ENCODE assay signal across 1 cellular context in genomic region chr6:118739976-118740771, GRCh38.
TF ChIP-seq lines count a peak whose summit lies in the region.

No MANE protein-coding gene starts in this region.

TF ChIP-seq in K562, 482 proteins besides CTCF, POLR2A, EP300 and RAD21 (continued from another document and continues in another):
- TF ChIP-seq ZBTB26 (CRISPR knock-in tag; IDR thresholded peaks at IDR 0.05) (no peak), RHOXF2B (CRISPR knock-in tag; conservative IDR thresholded peaks at IDR 0.05) (no peak), PCBP2 (IDR thresholded peaks at IDR 0.05; ENCODE audit: low read depth, low read length, poor library complexity, severe bottlenecking) (no peak), ZBTB34 (CRISPR knock-in tag; IDR thresholded peaks at IDR 0.05) (no peak), HMGXB4 (CRISPR knock-in tag; IDR thresholded peaks at IDR 0.05) (no peak), DEAF1 (CRISPR knock-in tag; IDR thresholded peaks at IDR 0.05) (no peak), NCOR1 (IDR thresholded peaks at IDR 0.05) (peak; percentile 8; the same call in 1 of the 2 replicates), CREM (IDR thresholded peaks at IDR 0.05; ENCODE audit: low read depth) (no peak), ZNF584 (CRISPR knock-in tag; IDR thresholded peaks at IDR 0.05; ENCODE audit: low read depth) (0 out of 2 replicates have a peak, but pooled peaks have one; percentile 27), TCF3 (CRISPR knock-in tag; IDR thresholded peaks at IDR 0.05) (no peak), ZNF586 (CRISPR knock-in tag; conservative IDR thresholded peaks at IDR 0.05) (no peak), ZNF174 (CRISPR knock-in tag; IDR thresholded peaks at IDR 0.05) (no peak), ZNF695 (CRISPR knock-in tag; IDR thresholded peaks at IDR 0.05) (no peak), ZNF77 (CRISPR knock-in tag; IDR thresholded peaks at IDR 0.05) (no peak), ZC3H4 (CRISPR knock-in tag; IDR thresholded peaks at IDR 0.05; ENCODE audit: borderline replicate concordance) (no peak), JUND (IDR thresholded peaks at IDR 0.05; ENCODE audit: borderline replicate concordance, low read depth, low read length) (no peak), JUND (tag; IDR thresholded peaks at IDR 0.05; ENCODE audit: borderline replicate concordance, low read depth, low read length) (peak; percentile 43; the same call in 1 of the 3 replicates), HSF4 (CRISPR knock-in tag; IDR thresholded peaks at IDR 0.05; ENCODE audit: borderline replicate concordance) (no peak), MEF2D (tag; conservative IDR thresholded peaks at IDR 0.05; ENCODE audit: low read depth) (no peak), BHLHE40 (IDR thresholded peaks at IDR 0.05; ENCODE audit: low read length) (peak; percentile 22; the same call in 1 of the 2 replicates), STAT6 (CRISPR knock-in tag; IDR thresholded peaks at IDR 0.05) (no peak), ZNF778 (CRISPR knock-in tag; IDR thresholded peaks at IDR 0.05) (no peak), HDAC1 (IDR thresholded peaks at IDR 0.05) (no peak), ZBTB7A (IDR thresholded peaks at IDR 0.05; ENCODE audit: borderline replicate concordance, control insufficient read depth, low read depth, low read length) (no peak), ZNF140 (CRISPR knock-in tag; IDR thresholded peaks at IDR 0.05) (no peak), RAD51 (IDR thresholded peaks at IDR 0.05; ENCODE audit: borderline replicate concordance, low read depth) (peak; percentile 49; the same call in 1 of the 2 replicates), FOXK2 (conservative IDR thresholded peaks at IDR 0.05 in 1 of 2, IDR thresholded peaks at IDR 0.05 in 1 of 2; ENCODE audit: low read depth in 2 of 2) (peak; percentile 86 to 88), ZNF324 (CRISPR knock-in tag; IDR thresholded peaks at IDR 0.05) (no peak), HEY1 (CRISPR knock-in tag; IDR thresholded peaks at IDR 0.05; ENCODE audit: borderline replicate concordance) (no peak), POU5F1 (IDR thresholded peaks at IDR 0.05; ENCODE audit: borderline replicate concordance, low read depth, low read length, partially characterized antibody) (no peak), CBX3 (IDR thresholded peaks at IDR 0.05; ENCODE audit: borderline replicate concordance in 1 of 2, low read length in 2 of 2) (0 out of 3 replicates have a peak, but pooled peaks of 1 of the 2 experiments have one; percentile 21), ZNF347 (CRISPR knock-in tag; IDR thresholded peaks at IDR 0.05; ENCODE audit: low read depth) (no peak), ZNF263 (CRISPR knock-in tag; IDR thresholded peaks at IDR 0.05; ENCODE audit: borderline replicate concordance) (no peak), ZNF3 (CRISPR knock-in tag; IDR thresholded peaks at IDR 0.05) (no peak), NFIX (CRISPR knock-in tag; IDR thresholded peaks at IDR 0.05; ENCODE audit: low read depth) (no peak), E2F5 (CRISPR knock-in tag; IDR thresholded peaks at IDR 0.05) (no peak), ETV6 (IDR thresholded peaks at IDR 0.05; ENCODE audit: borderline replicate concordance in 1 of 2, low read depth in 2 of 2, low read length in 1 of 2) (no peak), ETV6 (CRISPR knock-in tag; IDR thresholded peaks at IDR 0.05; ENCODE audit: borderline replicate concordance) (no peak), HDGF (IDR thresholded peaks at IDR 0.05) (no peak), ATF6 (CRISPR knock-in tag; IDR thresholded peaks at IDR 0.05) (no peak), E2F4 (CRISPR knock-in tag; IDR thresholded peaks at IDR 0.05; ENCODE audit: low read depth) (no peak), ZNF280A (IDR thresholded peaks at IDR 0.05; ENCODE audit: low read depth, partially characterized antibody) (no peak), CHAMP1 (IDR thresholded peaks at IDR 0.05) (no peak), CREBBP (IDR thresholded peaks at IDR 0.05; ENCODE audit: low read depth, low read length) (no peak), THAP7 (CRISPR knock-in tag; IDR thresholded peaks at IDR 0.05) (no peak), CHD2 (IDR thresholded peaks at IDR 0.05; ENCODE audit: low read depth, low read length) (no peak), CTBP1 (IDR thresholded peaks at IDR 0.05; ENCODE audit: borderline replicate concordance) (no peak)
